ENCODE assay signal across 11 cellular contexts in genomic region chr4:110087116-110087708, GRCh38.
A peak's percentile ranks its signal among the peaks of the same experiment; 100 is the strongest.
DNase-seq lines count a peak whose midpoint lies in the region; ATAC-seq and TF ChIP-seq lines count a peak whose summit lies in the region.
"Had no signal": no experiment of that assay in that cellular context is flagged by ENCODE, and none has a peak within 500 bp of the region (broad histone marks: within the 10 kb centered on the region; RNA-seq: fewer than 3 reads in every experiment).

No MANE protein-coding gene starts in this region.

- in situ Hi-C loops in astrocyte of the spinal cord (cut with HindIII; ENCODE audit: low sequenced_read_pairs) = no loop called here

- DNase-seq in NCI-H510A treated with DMSO at 0.1 percent for 48 hours (lab: John Stamatoyannopoulos, UW) = peak; percentile 16
- no peak for DNase-seq in NCI-H510A (lab: John Stamatoyannopoulos, UW)
- DNase-seq in NCI-H146 (lab: John Stamatoyannopoulos, UW) = peak; percentile 11
- peak; percentile 93 for DNase-seq in astrocyte of the spinal cord (ENCODE audit: low read depth, low spot score)
- no peak for DNase-seq in omental fat pad (ENCODE audit: low spot score)
- DNase-seq in OCI-M1 (lab: John Stamatoyannopoulos, UW) = no peak
- no peak for DNase-seq in smooth muscle cell (lab: John Stamatoyannopoulos, UW; ENCODE audit: unreplicated experiment)
- DNase-seq: effector memory CD8-positive, alpha-beta T cell; right lobe of liver; SW 1271 had no signal

- ATAC-seq in omental fat pad (ENCODE audit: low FRiP score) = peak; percentile 71
- no peak for ATAC-seq in HG02870 (IDR thresholded peaks at IDR 0.05; ENCODE audit: unreplicated experiment)
- ATAC-seq: effector memory CD8-positive, alpha-beta T cell had no signal

- no peaks in the 10 kb centered on the region for H3K9me3 ChIP-seq in smooth muscle cell (replicated peaks; ENCODE audit: low read depth)
- H3K9me3 ChIP-seq: right lobe of liver had no signal

- no peak overlapping the region for H2AFZ ChIP-seq in smooth muscle cell (ENCODE audit: low read depth)

- peaks cover 5% of the 10 kb centered on the region for H3K79me2 ChIP-seq in smooth muscle cell (ENCODE audit: low read depth)

- no peak overlapping the region for H3K9ac ChIP-seq in smooth muscle cell (ENCODE audit: low read depth)

- H3K4me3 ChIP-seq in astrocyte of the spinal cord (ENCODE audit: low read depth, low read length) (no peak overlapping the region), smooth muscle cell (no peak overlapping the region)
- H3K4me3 ChIP-seq: right lobe of liver had no signal

- no peaks in the 10 kb centered on the region for H3K36me3 ChIP-seq in smooth muscle cell (ENCODE audit: low read depth)
- H3K36me3 ChIP-seq: right lobe of liver had no signal

- TF ChIP-seq CTCF in astrocyte of the spinal cord (IDR thresholded peaks at IDR 0.05; ENCODE audit: low read depth, low read length) (no peak), omental fat pad (IDR thresholded peaks at IDR 0.05) (no peak), smooth muscle cell (IDR thresholded peaks at IDR 0.05; ENCODE audit: borderline replicate concordance, insufficient read depth, poor library complexity, severe bottlenecking) (no peak)

- 89% methylated on average over 4 of the region's 4 CpGs for WGBS in smooth muscle cell (ENCODE audit: low lambda C conversion rate)

- no peaks in the 10 kb centered on the region for H3K27me3 ChIP-seq in smooth muscle cell (ENCODE audit: low read depth)
- H3K27me3 ChIP-seq: right lobe of liver had no signal

- no peaks in the 10 kb centered on the region for H3F3A ChIP-seq in smooth muscle cell (ENCODE audit: low read depth)

- H3K27ac ChIP-seq in smooth muscle cell (ENCODE audit: low read depth) = no peak overlapping the region
- H3K27ac ChIP-seq: right lobe of liver had no signal

- H3K4me1 ChIP-seq in smooth muscle cell (ENCODE audit: low read depth) = peaks cover 3% of the 10 kb centered on the region

- no peak overlapping the region for H3K4me2 ChIP-seq in smooth muscle cell

- no peaks in the 10 kb centered on the region for H4K20me1 ChIP-seq in smooth muscle cell (ENCODE audit: low read depth)

Comparison
In these comparisons a context has a peak if more than half of its experiments do, and no peak if none do; other contexts are left out.
1. DNase-seq: peak in NCI-H510A treated with DMSO at 0.1 percent for 48 hours (single experiment), NCI-H146 (single experiment) and astrocyte of the spinal cord (single experiment); none in NCI-H510A (single experiment), omental fat pad (single experiment), OCI-M1 (single experiment) and smooth muscle cell (single experiment).